Comparison of ENCODE assay signal across 9 cellular contexts in genomic region chr7:92404170-92404614, GRCh38. TPM values are rescaled to one million over a fixed set of nuclear protein-coding genes. Genes with fewer than 3 reads are reported as not detected.
A peak's percentile ranks its signal among the peaks of the same experiment; 100 is the strongest.
DNase-seq lines count a peak whose midpoint lies in the region; ATAC-seq and TF ChIP-seq lines count a peak whose summit lies in the region.
"Had no signal": no experiment of that assay in that cellular context is flagged by ENCODE, and none has a peak within 500 bp of the region (broad histone marks: within the 10 kb centered on the region; RNA-seq: fewer than 3 reads in every experiment).

No MANE protein-coding gene starts in this region.

- H3F3A ChIP-seq in neural progenitor cell (ENCODE audit: low read depth) (peaks cover 26% of the 10 kb centered on the region), GM23248 (ENCODE audit: insufficient read depth) (peaks cover 13% of the 10 kb centered on the region)

- no peaks in the 10 kb centered on the region for H3K79me2 ChIP-seq in neural progenitor cell (ENCODE audit: low read depth)
- no peaks in the 10 kb centered on the region for H3K79me2 ChIP-seq in GM23248 (ENCODE audit: insufficient read depth)

- H3K4me1 ChIP-seq in neural progenitor cell (peaks cover 27% of the 10 kb centered on the region), heart left ventricle (no peaks in the 10 kb centered on the region), GM23248 (ENCODE audit: insufficient read depth) (peaks cover 15% of the 10 kb centered on the region)

- H3K9me3 Mint-ChIP-seq in activated T-helper 2 cell treated with anti-CD3 and anti-CD28 coated beads, Interferon-gamma antibody, Interleukin-2, Interleukin-4, amounts not matched to agents 10 μg/mL and 5 μg/mL and 100 μg/mL, durations not matched to agents 14 hours and 24 hours and 36 hours, result no peaks in the 10 kb centered on the region
- no peaks in the 10 kb centered on the region for H3K9me3 Mint-ChIP-seq in neural progenitor cell

- no peaks in the 10 kb centered on the region for H3K27me3 Mint-ChIP-seq in activated T-helper 2 cell treated with anti-CD3 and anti-CD28 coated beads, Interferon-gamma antibody, Interleukin-2, Interleukin-4, amounts not matched to agents 10 μg/mL and 5 μg/mL and 100 μg/mL, durations not matched to agents 14 hours and 24 hours and 36 hours (ENCODE audit: low read depth)
- H3K27me3 Mint-ChIP-seq in neural progenitor cell (ENCODE audit: insufficient read depth, low read depth), result no peaks in the 10 kb centered on the region

- DNase-seq in ELR (ENCODE audit: low read depth), result peak; percentile 18
- DNase-seq in NCI-H187 treated with DMSO at 0.1 percent for 48 hours (lab: John Stamatoyannopoulos, UW), result peak; percentile 49
- DNase-seq in activated T-helper 2 cell treated with anti-CD3 and anti-CD28 coated beads, Interferon-gamma antibody, Interleukin-2, Interleukin-4, amounts not matched to agents 10 μg/mL and 5 μg/mL and 100 μg/mL, durations not matched to agents 14 hours and 24 hours and 36 hours (ENCODE audit: low spot score), result peak; percentile 27
- DNase-seq in neural progenitor cell (ENCODE audit: low spot score), result peak; percentile 43
- no peak for DNase-seq in heart left ventricle
- no peak for DNase-seq in GM23248
- no peak for DNase-seq in H4 (ENCODE audit: low spot score)
- DNase-seq in SW 1271 (lab: John Stamatoyannopoulos, UW), result no peak
- DNase-seq: foreskin fibroblast had no signal

- H3K36me3 ChIP-seq in neural progenitor cell, result peaks cover 6% of the 10 kb centered on the region
- peaks cover 0 to 25% (median 10%) of the 10 kb centered on the region in 9 donors for H3K36me3 ChIP-seq in heart left ventricle
- peaks cover 13% of the 10 kb centered on the region for H3K36me3 ChIP-seq in GM23248 (ENCODE audit: low read depth)

- no peaks in the 10 kb centered on the region for H3K9me3 ChIP-seq in neural progenitor cell (ENCODE audit: low read depth)
- H3K9me3 ChIP-seq in heart left ventricle, result no peaks in the 10 kb centered on the region
- H3K9me3 ChIP-seq in GM23248 (ENCODE audit: low read depth), result no peaks in the 10 kb centered on the region

- H3K36me3 Mint-ChIP-seq in activated T-helper 2 cell treated with anti-CD3 and anti-CD28 coated beads, Interferon-gamma antibody, Interleukin-2, Interleukin-4, amounts not matched to agents 10 μg/mL and 5 μg/mL and 100 μg/mL, durations not matched to agents 14 hours and 24 hours and 36 hours (ENCODE audit: low read depth), result peaks cover 12% of the 10 kb centered on the region
- peaks cover 2% of the 10 kb centered on the region for H3K36me3 Mint-ChIP-seq in neural progenitor cell

- no peak overlapping the region for H3K4me2 ChIP-seq in neural progenitor cell
- H3K4me2 ChIP-seq in GM23248 (ENCODE audit: unreplicated experiment), result no peak overlapping the region

- no peak for ATAC-seq in heart left ventricle

- H3K4me3 Mint-ChIP-seq in activated T-helper 2 cell treated with anti-CD3 and anti-CD28 coated beads, Interferon-gamma antibody, Interleukin-2, Interleukin-4, amounts not matched to agents 10 μg/mL and 5 μg/mL and 100 μg/mL, durations not matched to agents 14 hours and 24 hours and 36 hours (ENCODE audit: low read depth), result no peak overlapping the region
- H3K4me3 Mint-ChIP-seq in neural progenitor cell, result no peak overlapping the region

- H4K20me1 ChIP-seq in neural progenitor cell (ENCODE audit: low read depth) (no peaks in the 10 kb centered on the region), GM23248 (ENCODE audit: insufficient read depth) (no peaks in the 10 kb centered on the region)

- no peak for TF ChIP-seq POLR2A in heart left ventricle (IDR thresholded peaks at IDR 0.05)

- H3K27ac ChIP-seq in neural progenitor cell (peak overlapping the region; percentile 19), heart left ventricle (no peak overlapping the region), GM23248 (no peak overlapping the region)

- H3K9me2 ChIP-seq in GM23248 (ENCODE audit: insufficient read depth), result no peaks in the 10 kb centered on the region

- no peak overlapping the region for H3K27ac Mint-ChIP-seq in activated T-helper 2 cell treated with anti-CD3 and anti-CD28 coated beads, Interferon-gamma antibody, Interleukin-2, Interleukin-4, amounts not matched to agents 10 μg/mL and 5 μg/mL and 100 μg/mL, durations not matched to agents 14 hours and 24 hours and 36 hours
- H3K27ac Mint-ChIP-seq in neural progenitor cell, result no peak overlapping the region

- intact Hi-C loops in activated T-helper 2 cell treated with anti-CD3 and anti-CD28 coated beads, Interferon-gamma antibody, Interleukin-2, Interleukin-4, amounts not matched to agents 10 μg/mL and 5 μg/mL and 100 μg/mL, durations not matched to agents 14 hours and 24 hours and 36 hours (cut with micrococcal nuclease), result no loop called here
- intact Hi-C loops in heart left ventricle (cut with DNase I), result no loop called here

- WGBS in heart left ventricle, 4 donors, result 72 to 88% (median 79%) methylated on average over 6 of the region's 6 CpGs
- 79 to 81% methylated on average over 6 of the region's 6 CpGs for WGBS in GM23248 (ENCODE audit: low coverage in 1 of 2, low lambda C conversion rate in 2 of 2, missing lambda C conversion rate in 2 of 2), 2 experiments

- TF ChIP-seq CTCF in neural progenitor cell (IDR thresholded peaks at IDR 0.05) (peak; percentile 36), heart left ventricle (IDR thresholded peaks at IDR 0.05) (no peak)

- H3K9ac ChIP-seq in neural progenitor cell (no peak overlapping the region), GM23248 (no peak overlapping the region)

- H3K4me3 ChIP-seq in neural progenitor cell (no peak overlapping the region), heart left ventricle (no peak overlapping the region), GM23248 (no peak overlapping the region)

- no peaks in the 10 kb centered on the region for H3K27me3 ChIP-seq in neural progenitor cell
- H3K27me3 ChIP-seq in heart left ventricle, result no peaks in the 10 kb centered on the region
- no peaks in the 10 kb centered on the region for H3K27me3 ChIP-seq in GM23248 (replicated peaks; ENCODE audit: insufficient read depth)

- in situ Hi-C loops in GM23248 (cut with MboI), result no loop called here

- peaks cover 21% of the 10 kb centered on the region for H3K4me1 Mint-ChIP-seq in activated T-helper 2 cell treated with anti-CD3 and anti-CD28 coated beads, Interferon-gamma antibody, Interleukin-2, Interleukin-4, amounts not matched to agents 10 μg/mL and 5 μg/mL and 100 μg/mL, durations not matched to agents 14 hours and 24 hours and 36 hours (ENCODE audit: low read depth)
- peaks cover 3% of the 10 kb centered on the region for H3K4me1 Mint-ChIP-seq in neural progenitor cell

- H2AFZ ChIP-seq in neural progenitor cell (replicated peaks) (no peak overlapping the region), GM23248 (no peak overlapping the region)

RNA-seq across cellular contexts. Expression of gene GATAD1, which starts 43.1 kb away (rescaled TPM):
- 25.1 and 25.4 TPM in 2 replicates for total RNA-seq in activated T-helper 2 cell treated with anti-CD3 and anti-CD28 coated beads, Interferon-gamma antibody, Interleukin-2, Interleukin-4, amounts not matched to agents 10 μg/mL and 5 μg/mL and 100 μg/mL, durations not matched to agents 14 hours and 24 hours and 36 hours
- total RNA-seq in neural progenitor cell (ENCODE audit: low replicate concordance) (46.8 and 56.5 TPM in 2 replicates), heart left ventricle (10 to 100 TPM in 8 of 9 donors, 1 to 10 TPM in 1; 8.5 to 20.5 (median 11.8) TPM)
- polyA plus RNA-seq in heart left ventricle (10 to 100 TPM; 13.8 to 16.5 TPM), GM23248 (2016; fragmentation: Nextera tagmentation; extraction: Ambion mirVana) (10.0 and 10.8 TPM in 2 replicates)
- 20.1 and 21.4 TPM in 2 replicates for total RNA-seq in GM23248 (2014; rRNA removed; shearing (Covaris generic))
- 25.8 and 25.9 TPM in 2 replicates for total RNA-seq in H4 (2014; rRNA removed; shearing (Covaris generic))

Comparison
In these comparisons a context has a peak if more than half of its experiments do, and no peak if none do; other contexts are left out.
1. DNase-seq: peak in ELR (single experiment), NCI-H187 treated with DMSO at 0.1 percent for 48 hours (single experiment), activated T-helper 2 cell treated with anti-CD3 and anti-CD28 coated beads, Interferon-gamma antibody, Interleukin-2, Interleukin-4, amounts not matched to agents 10 μg/mL and 5 μg/mL and 100 μg/mL, durations not matched to agents 14 hours and 24 hours and 36 hours (single experiment) and neural progenitor cell (single experiment); none in heart left ventricle (0 of 5), GM23248 (single experiment), H4 (single experiment) and SW 1271 (0 of 2).